Comparison of ENCODE assay signal across 8 cellular contexts in genomic region chr15:48285329-48286214, GRCh38. TPM values are rescaled to one million over a fixed set of nuclear protein-coding genes. Genes with fewer than 3 reads are reported as not detected.
DNase-seq lines count a peak whose midpoint lies in the region; ATAC-seq and TF ChIP-seq lines count a peak whose summit lies in the region.

No MANE protein-coding gene starts in this region.

- ATAC-seq in HG03139 (IDR thresholded peaks at IDR 0.05; ENCODE audit: unreplicated experiment), result peak; percentile 70

- no peaks in the 10 kb centered on the region for H3K9me3 ChIP-seq in mucosa of stomach (ENCODE audit: control insufficient read depth, low read length)

- H3K4me1 Mint-ChIP-seq in type B pancreatic cell (ENCODE audit: unreplicated experiment), result peaks cover 27% of the 10 kb centered on the region

- no peaks in the 10 kb centered on the region for H3K9me3 Mint-ChIP-seq in type B pancreatic cell

- peak overlapping the region; percentile 33 for H3K27ac Mint-ChIP-seq in type B pancreatic cell

- no peaks in the 10 kb centered on the region for H3K4me1 ChIP-seq in mucosa of stomach (ENCODE audit: control insufficient read depth, insufficient read depth, low read length)

- peak overlapping the region; percentile 46 for H3K4me3 Mint-ChIP-seq in type B pancreatic cell

- no peaks in the 10 kb centered on the region for H3K36me3 Mint-ChIP-seq in type B pancreatic cell

- no peak overlapping the region for H3K4me3 ChIP-seq in epithelial cell of esophagus (ENCODE audit: low read length)
- no peak overlapping the region for H3K4me3 ChIP-seq in mucosa of stomach (ENCODE audit: low read length)

- H3K9ac ChIP-seq in mucosa of stomach (ENCODE audit: low read length), result peak overlapping the region; percentile 23

- peaks cover 5% of the 10 kb centered on the region for H3K27me3 Mint-ChIP-seq in type B pancreatic cell

- H3K27me3 ChIP-seq in mucosa of stomach (ENCODE audit: control insufficient read depth, insufficient read depth, low read length), result no peaks in the 10 kb centered on the region

- TF ChIP-seq CTCF in GM13976 (IDR thresholded peaks at IDR 0.05; ENCODE audit: borderline replicate concordance, control extremely low read depth, extremely low read depth, insufficient read depth, missing control alignments) (peak; percentile 52), epithelial cell of esophagus (IDR thresholded peaks at IDR 0.05; ENCODE audit: insufficient read depth, low read depth, low read length, missing control alignments) (peak; percentile 73), type B pancreatic cell (conservative IDR thresholded peaks at IDR 0.05) (peak; percentile 92)

- H3K36me3 ChIP-seq in mucosa of stomach (ENCODE audit: control insufficient read depth, insufficient read depth, low read length), result no peaks in the 10 kb centered on the region

- peak; percentile 73 for DNase-seq in AG08396 (ENCODE audit: low spot score)
- DNase-seq in GM13976 (ENCODE audit: low spot score), result peak; percentile 47
- DNase-seq in NCI-H2227 treated with DMSO at 0.1 percent for 48 hours (lab: John Stamatoyannopoulos, UW), result peak; percentile 71
- DNase-seq in activated CD4-positive, alpha-beta T cell treated with anti-CD3 and anti-CD28 coated beads for 48 hours, result peak; percentile 43
- peak; percentile 77 for DNase-seq in epithelial cell of esophagus (ENCODE audit: low read depth)
- DNase-seq in type B pancreatic cell (ENCODE audit: extremely low spot score, unreplicated experiment), result no peak

- in situ Hi-C loops in GM13976 (cut with MboI; ENCODE audit: low sequenced_read_pairs, unreplicated experiment), result loop anchor here (25.0 kb wide), 1 partner anchor 1098 kb away; no protein-coding TSS in a partner anchor

RNA-seq across cellular contexts. Expression of gene DUT, which starts 45.7 kb away (rescaled TPM):
- 63.0 and 96.5 TPM in 2 replicates for total RNA-seq in type B pancreatic cell (ENCODE audit: low replicate concordance)
